In the genomic region with DNA sequence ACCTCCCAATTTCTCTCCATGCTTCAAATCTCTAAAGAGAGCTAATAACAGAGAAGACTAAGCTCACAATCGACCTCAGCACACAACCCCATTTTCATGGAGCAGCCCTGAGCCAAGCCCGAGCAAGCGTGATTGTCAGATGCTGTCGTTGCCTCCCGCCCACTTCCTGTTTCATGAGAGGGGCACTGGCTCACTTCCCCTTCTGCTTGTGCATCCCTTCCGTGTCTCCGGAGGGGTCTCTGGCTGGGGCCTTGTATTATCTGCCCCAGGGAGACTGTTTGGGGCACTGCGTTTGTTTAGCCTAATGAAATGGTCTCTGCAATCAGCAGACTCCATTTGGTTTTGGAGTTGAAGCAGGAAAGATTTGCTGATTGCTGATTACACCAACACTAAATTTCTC, we compare ENCODE assay signal across 1 cellular context.
A peak's percentile ranks its signal among the peaks of the same experiment; 100 is the strongest.
TF ChIP-seq lines count a peak whose summit lies in the region.

No MANE protein-coding gene starts in this region.

TF ChIP-seq in K562, 482 proteins besides CTCF, POLR2A, EP300 and RAD21 (continued from another document):
- TF ChIP-seq ZBTB40 (IDR thresholded peaks at IDR 0.05) (0 out of 2 replicates have a peak, but pooled peaks have one; percentile 34), ZBTB40 (CRISPR knock-in tag; IDR thresholded peaks at IDR 0.05) (no peak), NFXL1 (CRISPR knock-in tag; IDR thresholded peaks at IDR 0.05) (no peak), SPI1 (IDR thresholded peaks at IDR 0.05; ENCODE audit: borderline replicate concordance, low read depth, low read length) (peak; percentile 88)
- TF ChIP-seq, protein P1, sequence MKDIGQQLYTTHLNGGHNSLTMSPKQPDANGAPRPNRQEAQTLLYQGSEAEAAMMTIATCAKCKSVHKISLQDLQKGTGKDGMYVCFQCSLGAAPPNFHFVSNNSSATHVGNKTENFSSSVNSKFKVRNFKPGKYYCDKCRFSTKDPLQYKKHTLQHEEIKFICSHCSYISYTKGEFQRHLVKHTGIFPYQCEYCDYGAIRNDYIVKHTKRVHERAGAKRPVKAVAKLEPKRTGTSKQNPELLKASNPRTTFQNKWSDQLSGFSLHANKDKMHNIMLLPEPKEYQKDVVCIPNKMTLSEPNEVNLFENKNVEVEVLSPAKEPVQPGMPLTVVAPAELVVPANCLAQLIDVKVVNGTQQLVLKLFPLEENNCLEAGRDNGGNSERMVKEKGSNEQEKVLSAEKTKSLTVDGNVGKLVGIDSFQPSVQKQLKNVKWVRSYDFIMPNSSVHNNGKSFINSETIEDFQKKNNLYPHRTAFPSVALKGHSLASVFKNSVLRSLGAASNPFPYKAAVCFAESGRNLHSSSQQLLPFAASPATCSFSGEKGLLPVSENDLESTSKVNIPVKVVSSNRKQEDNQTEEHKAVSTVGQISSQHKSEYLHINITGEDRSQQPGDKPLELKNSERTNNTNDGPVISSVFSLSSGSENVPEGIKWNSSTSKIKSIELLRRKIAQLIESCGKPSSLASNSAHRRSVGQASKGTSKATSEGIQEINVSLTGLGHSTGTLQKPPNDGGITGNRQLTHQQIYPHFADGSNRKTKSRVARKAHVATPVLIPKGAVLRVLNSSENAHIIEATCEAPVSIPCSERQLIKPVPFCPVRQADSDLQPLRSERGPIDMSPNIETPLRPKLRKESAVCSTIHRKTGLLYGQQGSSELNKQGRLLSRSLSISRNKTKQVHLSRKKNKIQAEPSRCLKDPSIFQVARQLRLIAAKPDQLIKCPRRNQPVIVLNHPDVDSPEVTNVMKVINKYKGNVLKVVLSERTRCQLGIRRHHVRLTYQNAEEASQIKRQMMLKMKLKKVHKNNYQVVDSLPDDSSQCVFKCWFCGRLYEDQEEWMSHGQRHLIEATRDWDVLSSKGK (CRISPR knock-in tag; IDR thresholded peaks at IDR 0.05) = no peak
